Comparison of ENCODE assay signal across 8 cellular contexts in the genomic region with DNA sequence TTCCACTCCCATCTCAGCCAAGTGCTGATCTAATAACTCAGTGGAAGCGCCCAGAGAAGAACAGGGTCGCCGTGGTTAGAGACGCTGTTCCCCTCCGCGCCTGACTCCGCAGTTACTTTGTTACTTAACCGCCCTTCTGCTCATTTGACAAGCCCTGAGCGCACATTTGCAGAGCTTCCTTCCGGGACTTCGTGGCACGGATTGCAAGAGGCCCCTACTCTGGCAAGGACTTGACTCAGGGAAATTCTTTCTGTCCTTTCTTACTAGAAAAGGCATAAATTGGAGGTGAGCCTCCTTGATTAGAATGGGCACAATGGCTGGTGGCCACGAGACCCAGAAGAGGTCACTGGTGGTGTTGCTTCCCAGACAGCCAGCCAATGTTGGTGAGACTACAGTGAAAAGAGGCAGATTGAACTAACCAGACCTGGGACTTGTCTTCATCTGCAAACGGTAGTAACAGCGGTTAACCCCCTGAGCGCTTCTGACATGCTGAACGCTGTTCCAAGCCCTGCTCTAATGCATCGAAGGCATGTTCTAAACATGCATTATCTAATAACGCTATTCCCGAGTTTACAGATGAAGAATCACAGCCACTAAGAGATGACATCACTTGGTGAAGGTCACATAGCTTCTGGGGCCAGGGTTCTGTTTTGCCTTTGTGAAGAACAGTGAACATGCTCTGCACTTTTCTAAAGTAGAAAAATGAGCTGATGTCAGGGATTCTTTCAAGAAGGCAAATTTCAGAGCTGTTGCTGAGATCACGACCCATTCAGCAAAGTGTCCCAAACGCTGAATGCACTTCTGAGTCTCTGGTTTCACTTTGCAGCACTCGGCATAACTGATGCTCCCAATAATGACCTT. TPM values are rescaled to one million over a fixed set of nuclear protein-coding genes. Genes with fewer than 3 reads are reported as not detected.
DNase-seq lines count a peak whose midpoint lies in the region; TF ChIP-seq lines count a peak whose summit lies in the region.

No MANE protein-coding gene starts in this region.

- peaks cover 11% of the 10 kb centered on the region for H3K27me3 Mint-ChIP-seq in activated T-helper 2 cell treated with anti-CD3 and anti-CD28 coated beads, Interferon-gamma antibody, Interleukin-2, Interleukin-4, amounts not matched to agents 10 μg/mL and 5 μg/mL and 100 μg/mL, durations not matched to agents 14 hours and 24 hours and 36 hours (ENCODE audit: low read depth)
- peaks cover 34% of the 10 kb centered on the region for H3K27me3 Mint-ChIP-seq in Calu3 (ENCODE audit: unreplicated experiment)

- no peaks in the 10 kb centered on the region for H3K36me3 ChIP-seq in ACC112 (ENCODE audit: insufficient read depth, low read length)

- intact Hi-C loops in activated T-helper 2 cell treated with anti-CD3 and anti-CD28 coated beads, Interferon-gamma antibody, Interleukin-2, Interleukin-4, amounts not matched to agents 10 μg/mL and 5 μg/mL and 100 μg/mL, durations not matched to agents 14 hours and 24 hours and 36 hours (cut with micrococcal nuclease) = no loop called here
- intact Hi-C loops in Calu3 (cut with micrococcal nuclease; ENCODE audit: unreplicated experiment) = no loop called here

- peak; percentile 67 for DNase-seq in MV-4-11 (lab: John Stamatoyannopoulos, UW)
- DNase-seq in activated T-helper 2 cell treated with anti-CD3 and anti-CD28 coated beads, Interferon-gamma antibody, Interleukin-2, Interleukin-4, amounts not matched to agents 10 μg/mL and 5 μg/mL and 100 μg/mL, durations not matched to agents 14 hours and 24 hours and 36 hours (ENCODE audit: low spot score) = peak; percentile 28
- peak; percentile 3 for DNase-seq in kidney tubule cell (ENCODE audit: low spot score)
- DNase-seq in stimulated activated CD8-positive, alpha-beta memory T cell treated with anti-CD3 and anti-CD28 coated beads, Interleukin-12 subunit alpha, Interleukin-12 subunit beta, amount 100 ng/mL, for 1 hour (ENCODE audit: low read depth) = peak; percentile 29
- DNase-seq in inferior parietal cortex (ENCODE audit: extremely low spot score) = no peak
- DNase-seq in Calu3 = no peak
- no peak for DNase-seq in amniotic stem cell (lab: John Stamatoyannopoulos, UW)

- peak overlapping the region; percentile 55 for H3K4me3 Mint-ChIP-seq in activated T-helper 2 cell treated with anti-CD3 and anti-CD28 coated beads, Interferon-gamma antibody, Interleukin-2, Interleukin-4, amounts not matched to agents 10 μg/mL and 5 μg/mL and 100 μg/mL, durations not matched to agents 14 hours and 24 hours and 36 hours (ENCODE audit: low read depth)
- H3K4me3 Mint-ChIP-seq in Calu3 (ENCODE audit: low read depth, unreplicated experiment) = no peak overlapping the region

- CTCF ChIA-PET in Calu3 (lab: Charles Lee) = interaction anchor here (0.7 kb wide), 1 partner anchor 12 kb away, joined by 3 read pairs; no protein-coding TSS in a partner anchor

- BruUV-seq in Calu3 (replicated peaks; lab: Mats Ljungman, UMichigan) = no TSS peak

- no peaks in the 10 kb centered on the region for H3K27me3 ChIP-seq in ACC112 (ENCODE audit: insufficient read depth, low read length)

- H3K9me3 Mint-ChIP-seq in activated T-helper 2 cell treated with anti-CD3 and anti-CD28 coated beads, Interferon-gamma antibody, Interleukin-2, Interleukin-4, amounts not matched to agents 10 μg/mL and 5 μg/mL and 100 μg/mL, durations not matched to agents 14 hours and 24 hours and 36 hours = no peaks in the 10 kb centered on the region
- H3K9me3 Mint-ChIP-seq in Calu3 (ENCODE audit: low read depth, unreplicated experiment) = no peaks in the 10 kb centered on the region

- no peaks in the 10 kb centered on the region for H3K36me3 Mint-ChIP-seq in activated T-helper 2 cell treated with anti-CD3 and anti-CD28 coated beads, Interferon-gamma antibody, Interleukin-2, Interleukin-4, amounts not matched to agents 10 μg/mL and 5 μg/mL and 100 μg/mL, durations not matched to agents 14 hours and 24 hours and 36 hours (ENCODE audit: low read depth)
- no peaks in the 10 kb centered on the region for H3K36me3 Mint-ChIP-seq in Calu3 (ENCODE audit: insufficient read depth, unreplicated experiment)

- H2AFZ ChIP-seq in ACC112 (ENCODE audit: low read length, unreplicated experiment) = peak overlapping the region; percentile 94

- H3K27ac ChIP-seq in ACC112 (ENCODE audit: low read depth, low read length) = no peak overlapping the region

- peak overlapping the region; percentile 53 for H3K27ac Mint-ChIP-seq in activated T-helper 2 cell treated with anti-CD3 and anti-CD28 coated beads, Interferon-gamma antibody, Interleukin-2, Interleukin-4, amounts not matched to agents 10 μg/mL and 5 μg/mL and 100 μg/mL, durations not matched to agents 14 hours and 24 hours and 36 hours
- H3K27ac Mint-ChIP-seq in Calu3 (ENCODE audit: unreplicated experiment) = no peak overlapping the region

- TF ChIP-seq CTCF in Calu3 (IDR thresholded peaks at IDR 0.05; ENCODE audit: unreplicated experiment) = no peak

- peaks cover 22% of the 10 kb centered on the region for H3K4me1 Mint-ChIP-seq in activated T-helper 2 cell treated with anti-CD3 and anti-CD28 coated beads, Interferon-gamma antibody, Interleukin-2, Interleukin-4, amounts not matched to agents 10 μg/mL and 5 μg/mL and 100 μg/mL, durations not matched to agents 14 hours and 24 hours and 36 hours (ENCODE audit: low read depth)
- H3K4me1 Mint-ChIP-seq in Calu3 (ENCODE audit: low read depth, unreplicated experiment) = no peaks in the 10 kb centered on the region

- peak overlapping the region; percentile 42; the same call in 1 of the 2 replicates for H3K4me3 ChIP-seq in ACC112 (ENCODE audit: low read depth, low read length)

- H3K79me2 ChIP-seq in ACC112 (ENCODE audit: control insufficient read depth, insufficient read depth, low read length, unreplicated experiment) = no peaks in the 10 kb centered on the region

- H3K4me1 ChIP-seq in ACC112 (ENCODE audit: control insufficient read depth, insufficient read depth, low read length, unreplicated experiment) = peaks cover 18% of the 10 kb centered on the region

RNA-seq across cellular contexts. Expression of a gene that starts 55.8 kb away (rescaled TPM):
- total RNA-seq in activated T-helper 2 cell treated with anti-CD3 and anti-CD28 coated beads, Interferon-gamma antibody, Interleukin-2, Interleukin-4, amounts not matched to agents 10 μg/mL and 5 μg/mL and 100 μg/mL, durations not matched to agents 14 hours and 24 hours and 36 hours = 24.7 and 27.8 TPM in 2 replicates
- total RNA-seq in Calu3 (2022) = 149 and 183 TPM in 2 replicates

Comparison
In these comparisons a context has a peak if more than half of its experiments do, and no peak if none do; other contexts are left out.
1. DNase-seq: peak in MV-4-11 (single experiment), activated T-helper 2 cell treated with anti-CD3 and anti-CD28 coated beads, Interferon-gamma antibody, Interleukin-2, Interleukin-4, amounts not matched to agents 10 μg/mL and 5 μg/mL and 100 μg/mL, durations not matched to agents 14 hours and 24 hours and 36 hours (single experiment), kidney tubule cell (single experiment) and stimulated activated CD8-positive, alpha-beta memory T cell treated with anti-CD3 and anti-CD28 coated beads, Interleukin-12 subunit alpha, Interleukin-12 subunit beta, amount 100 ng/mL, for 1 hour (single experiment); none in inferior parietal cortex (single experiment), Calu3 (single experiment) and amniotic stem cell (single experiment).